Comparison of ENCODE assay signal across 9 cellular contexts in genomic region chr5:97142521-97143254, GRCh38. TPM values are rescaled to one million over a fixed set of nuclear protein-coding genes. Genes with fewer than 3 reads are reported as not detected.
A peak's percentile ranks its signal among the peaks of the same experiment; 100 is the strongest.
DNase-seq lines count a peak whose midpoint lies in the region; FAIRE-seq and TF ChIP-seq lines count a peak whose summit lies in the region.
"Had no signal": no experiment of that assay in that cellular context is flagged by ENCODE, and none has a peak within 500 bp of the region (broad histone marks: within the 10 kb centered on the region; RNA-seq: fewer than 3 reads in every experiment).

LIX1 (minus strand) TSS chr5:97142611; CDS start chr5:97142576, 35 bp downstream.

- H3K36me3 ChIP-seq in breast epithelium (no peaks in the 10 kb centered on the region), GM23248 (ENCODE audit: low read depth) (no peaks in the 10 kb centered on the region), SJCRH30 (no peaks in the 10 kb centered on the region), H1 (ENCODE audit: control insufficient read depth in 2 of 4, insufficient read depth in 4 of 4, low read length in 3 of 4) (no peaks in the 10 kb centered on the region), mesenchymal stem cell (ENCODE audit: control insufficient read depth in 1 of 2, insufficient read depth in 2 of 2, low read depth in 1 of 2, low read length in 2 of 2) (no peaks in the 10 kb centered on the region)

- no peak within 1 kb of the TSS for H3K4me3 ChIP-seq in breast epithelium
- H3K4me3 ChIP-seq in GM23248: no peak within 1 kb of the TSS
- H3K4me3 ChIP-seq in SJCRH30: no peak within 1 kb of the TSS
- peak within 1 kb of the TSS in 1 of 4 experiments; percentile 12; a peak in 3 of 8 replicates for H3K4me3 ChIP-seq in H1 (ENCODE audit: extremely low read depth in 1 of 4, insufficient read depth in 2 of 4, low read depth in 3 of 4, low read length in 4 of 4)
- H3K4me3 ChIP-seq in mesenchymal stem cell (ENCODE audit: insufficient read depth in 1 of 2, low read depth in 1 of 2, low read length in 2 of 2): no peak within 1 kb of the TSS

- H2BK20ac ChIP-seq in H1 (ENCODE audit: low read length): 0 out of 2 replicates have a peak within 1 kb of the TSS, but pooled peaks have one; percentile 13

- H2AFZ ChIP-seq in GM23248 (no peak within 1 kb of the TSS), H1 (ENCODE audit: low read length) (peak within 1 kb of the TSS; percentile 9; the same call in 1 of the 2 replicates), mesenchymal stem cell (ENCODE audit: low read depth, low read length) (no peak within 1 kb of the TSS)

- H4K91ac ChIP-seq in H1 (replicated peaks; ENCODE audit: insufficient read length, low read length): no peak within 1 kb of the TSS
- no peak within 1 kb of the TSS for H4K91ac ChIP-seq in mesenchymal stem cell (ENCODE audit: low read length)

- H4K5ac ChIP-seq in H1 (ENCODE audit: insufficient read length, low read depth, low read length): no peak within 1 kb of the TSS

- H2BK15ac ChIP-seq in H1 (ENCODE audit: low read length) (no peak within 1 kb of the TSS), mesenchymal stem cell (ENCODE audit: low read depth, poor library complexity, severe bottlenecking) (no peak within 1 kb of the TSS)

- H3K9ac ChIP-seq in GM23248: no peak within 1 kb of the TSS
- no peak within 1 kb of the TSS for H3K9ac ChIP-seq in H1 (replicated peaks in 1 of 4; ENCODE audit: extremely low read depth in 1 of 4, low read depth in 3 of 4, low read length in 3 of 4)
- H3K9ac ChIP-seq in mesenchymal stem cell (ENCODE audit: low read length): no peak within 1 kb of the TSS

- H3K27ac Mint-ChIP-seq in MCF 10A (ENCODE audit: low read depth, unreplicated experiment): no peak within 1 kb of the TSS
- H3K27ac Mint-ChIP-seq: immature natural killer cell had no signal

- in situ Hi-C loops in GM23248 (cut with MboI): loop anchor here (25.0 kb wide), 1 partner anchor 530 kb away; no protein-coding TSS in a partner anchor

- peak; percentile 69 for FAIRE-seq in H1 (lab: Jason Lieb, UNC)

- H3K79me2 ChIP-seq in GM23248 (ENCODE audit: insufficient read depth) (no peaks in the 10 kb centered on the region), H1 (ENCODE audit: control insufficient read depth in 1 of 2, insufficient read depth in 2 of 2, low read length in 2 of 2) (no peaks in the 10 kb centered on the region)

- no peaks in the 10 kb centered on the region for H3K9me3 Mint-ChIP-seq in MCF 10A (ENCODE audit: unreplicated experiment)
- H3K9me3 Mint-ChIP-seq: immature natural killer cell had no signal

- no peaks in the 10 kb centered on the region for H3K23me2 ChIP-seq in H1 (ENCODE audit: low read depth, low read length)

- 40 to 46% methylated on average over 6 of the region's 6 CpGs for WGBS in GM23248 (ENCODE audit: low coverage in 1 of 2, low lambda C conversion rate in 2 of 2, missing lambda C conversion rate in 2 of 2), 2 experiments
- 46% methylated on average over 6 of the region's 6 CpGs; no CpG with 5 or more reads in 1 of the 2 experiments for WGBS in H1 (ENCODE audit: extremely low coverage in 1 of 2, insufficient coverage in 1 of 2, insufficient read length in 1 of 2, insufficient replicate concordance in 2 of 2, low coverage in 1 of 2, low lambda C conversion rate in 2 of 2, missing lambda C conversion rate in 1 of 2), 2 experiments
- WGBS in mesenchymal stem cell: 5% methylated on average over 3 of the region's 6 CpGs

- H4K8ac ChIP-seq in H1 (ENCODE audit: extremely low read depth, insufficient read depth, low read length) (no peak within 1 kb of the TSS), mesenchymal stem cell (ENCODE audit: low read length) (no peak within 1 kb of the TSS)

- H3K18ac ChIP-seq in H1 (ENCODE audit: extremely low read depth, low read length) (no peak within 1 kb of the TSS; the same call in 1 of the 2 replicates), mesenchymal stem cell (ENCODE audit: low read depth in 1 of 2, low read length in 2 of 2) (no peak within 1 kb of the TSS)

- H3K27ac ChIP-seq in breast epithelium: no peak within 1 kb of the TSS
- H3K27ac ChIP-seq in GM23248: no peak within 1 kb of the TSS
- no peak within 1 kb of the TSS for H3K27ac ChIP-seq in SJCRH30
- H3K27ac ChIP-seq in H1 (ENCODE audit: low read depth, low read length): no peak within 1 kb of the TSS
- H3K27ac ChIP-seq in mesenchymal stem cell (ENCODE audit: low read length, poor library complexity, severe bottlenecking): no peak within 1 kb of the TSS

- H3K14ac ChIP-seq in H1 (ENCODE audit: insufficient read length) (no peak within 1 kb of the TSS), mesenchymal stem cell (ENCODE audit: low read length in 2 of 2) (no peak within 1 kb of the TSS)

- H3K4me3 Mint-ChIP-seq in MCF 10A (ENCODE audit: unreplicated experiment): no peak within 1 kb of the TSS
- H3K4me3 Mint-ChIP-seq: immature natural killer cell had no signal

- H3K4me1 Mint-ChIP-seq in MCF 10A (ENCODE audit: insufficient read depth, unreplicated experiment): no peaks in the 10 kb centered on the region
- H3K4me1 Mint-ChIP-seq: immature natural killer cell had no signal

- H3K27me3 ChIP-seq in breast epithelium: no peaks in the 10 kb centered on the region
- peaks cover 31% of the 10 kb centered on the region for H3K27me3 ChIP-seq in GM23248 (replicated peaks; ENCODE audit: insufficient read depth)
- no peaks in the 10 kb centered on the region for H3K27me3 ChIP-seq in SJCRH30
- H3K27me3 ChIP-seq in H1 (replicated peaks in 1 of 4; ENCODE audit: control insufficient read depth in 3 of 4, extremely low read depth in 1 of 4, insufficient read depth in 3 of 4, low read length in 3 of 4): no peaks in the 10 kb centered on the region
- H3K27me3 ChIP-seq in mesenchymal stem cell (ENCODE audit: control insufficient read depth in 1 of 2, insufficient read depth in 1 of 2, low read length in 2 of 2): peaks cover 0 to 12% of the 10 kb centered on the region in 2 experiments

- H3K79me1 ChIP-seq in H1 (ENCODE audit: low read depth, low read length): no peaks in the 10 kb centered on the region
- no peaks in the 10 kb centered on the region for H3K79me1 ChIP-seq in mesenchymal stem cell (replicated peaks; ENCODE audit: low read length, poor library complexity, severe bottlenecking)

- no TSS peak for BruUV-seq in MCF 10A (replicated peaks; lab: Mats Ljungman, UMichigan)

- DNase-seq in MCF 10A (ENCODE audit: unreplicated experiment) (peak; percentile 55), breast epithelium (ENCODE audit: low spot score in 2 of 2) (no peak), GM23248 (peak; percentile 65), Kasumi-1 (lab: John Stamatoyannopoulos, UW) (peak; percentile 72 to 75), SJCRH30 (peak; percentile 60 to 81), H1 (ENCODE audit: low read depth in 1 of 2, low spot score in 2 of 2) (peak in 1 of 2 experiments; percentile 62), mesenchymal stem cell (peak; percentile 57), T-helper 9 cell (no peak)

- H3K4ac ChIP-seq in H1 (replicated peaks; ENCODE audit: insufficient read length, low read depth, low read length): no peak within 1 kb of the TSS
- H3K4ac ChIP-seq in mesenchymal stem cell (ENCODE audit: low read depth in 1 of 2, low read length in 2 of 2): no peak within 1 kb of the TSS

- H3K27me3 Mint-ChIP-seq in MCF 10A (ENCODE audit: insufficient read depth, unreplicated experiment): peaks cover 37% of the 10 kb centered on the region

- H3K56ac ChIP-seq in H1 (replicated peaks; ENCODE audit: insufficient read length, low read depth, low read length): no peak within 1 kb of the TSS

- no peak within 1 kb of the TSS for H2BK120ac ChIP-seq in H1 (replicated peaks; ENCODE audit: low read depth, low read length)
- no peak within 1 kb of the TSS for H2BK120ac ChIP-seq in mesenchymal stem cell (ENCODE audit: low read depth, low read length)

- no peaks in the 10 kb centered on the region for H3K9me3 ChIP-seq in breast epithelium
- no peaks in the 10 kb centered on the region for H3K9me3 ChIP-seq in GM23248 (ENCODE audit: low read depth)
- no peaks in the 10 kb centered on the region for H3K9me3 ChIP-seq in SJCRH30 (replicated peaks)
- no peaks in the 10 kb centered on the region for H3K9me3 ChIP-seq in H1 (ENCODE audit: insufficient read depth in 2 of 2, low read depth in 1 of 2, low read length in 1 of 2)
- no peaks in the 10 kb centered on the region for H3K9me3 ChIP-seq in mesenchymal stem cell (ENCODE audit: control insufficient read depth, low read length)

- CTCF ChIA-PET in MCF 10A (lab: Yijun Ruan, JAX): interaction anchor here (0.5 to 4.3 kb wide), 35 partner anchors 10 to 528 kb away, joined by 3 to 31 read pairs (median 4); no protein-coding TSS in a partner anchor
- CTCF ChIA-PET in H1 (lab: Charles Lee; ENCODE audit: partially characterized antibody): interaction anchor here (0.7 to 9.4 kb wide), 41 partner anchors 8 to 442 kb away, joined by 3 to 160 read pairs (median 4); no protein-coding TSS in a partner anchor

- no peak for TF ChIP-seq POLR2A in breast epithelium (IDR thresholded peaks at IDR 0.05)
- TF ChIP-seq POLR2A in H1 (IDR thresholded peaks at IDR 0.05; ENCODE audit: control extremely low read depth in 1 of 2, low read depth in 2 of 2, low read length in 2 of 2): no peak

- H3K9me2 ChIP-seq in GM23248 (ENCODE audit: insufficient read depth): no peaks in the 10 kb centered on the region

- no peaks in the 10 kb centered on the region for H4K20me1 ChIP-seq in GM23248 (ENCODE audit: insufficient read depth)
- no peaks in the 10 kb centered on the region for H4K20me1 ChIP-seq in H1 (replicated peaks in 1 of 2; ENCODE audit: control insufficient read depth in 1 of 2, insufficient read depth in 2 of 2, low read length in 2 of 2)

- no peak for TF ChIP-seq EP300 in H1 (IDR thresholded peaks at IDR 0.05; ENCODE audit: borderline replicate concordance in 1 of 2, low read depth in 2 of 2, low read length in 2 of 2)

- intact Hi-C loops in MCF 10A (cut with micrococcal nuclease) (loop anchor here (1.0 kb wide), 2 partner anchors 145 to 273 kb away; no protein-coding TSS in a partner anchor), breast epithelium (cut with DNase I; ENCODE audit: low total_unique reads) (no loop called here)

- H2BK5ac ChIP-seq in H1 (ENCODE audit: low read depth, low read length) (no peak within 1 kb of the TSS), mesenchymal stem cell (ENCODE audit: low read depth, low read length, poor library complexity, severe bottlenecking) (peak within 1 kb of the TSS; percentile 10)

- POLR2A ChIA-PET in MCF 10A (lab: Yijun Ruan, JAX): interaction anchor here (0.6 to 0.8 kb wide), 5 partner anchors 8 to 362 kb away, joined by 3 to 4 read pairs (median 3); no protein-coding TSS in a partner anchor
- POLR2A ChIA-PET in H1 (lab: Charles Lee; ENCODE audit: partially characterized antibody): no interaction called here

- H2AK5ac ChIP-seq in H1 (ENCODE audit: low read depth, low read length): no peak within 1 kb of the TSS
- H2AK5ac ChIP-seq in mesenchymal stem cell (ENCODE audit: low read length, severe bottlenecking): no peak within 1 kb of the TSS

- H3K36me3 Mint-ChIP-seq in MCF 10A (ENCODE audit: insufficient read depth, unreplicated experiment): no peaks in the 10 kb centered on the region
- H3K36me3 Mint-ChIP-seq: immature natural killer cell had no signal

- TF ChIP-seq CTCF in MCF 10A (IDR thresholded peaks at IDR 0.05; ENCODE audit: unreplicated experiment) (peak; percentile 52), breast epithelium (IDR thresholded peaks at IDR 0.05) (peak in 1 of 3 donors; percentile 33), H1 (IDR thresholded peaks at IDR 0.05; ENCODE audit: control extremely low read depth in 1 of 3, insufficient read depth in 1 of 3, low read depth in 1 of 3, low read length in 3 of 3) (peak; percentile 23 to 76 (median 70))

- H3K4me2 ChIP-seq in GM23248 (ENCODE audit: unreplicated experiment) (no peak within 1 kb of the TSS), H1 (ENCODE audit: insufficient read depth in 1 of 2, low read depth in 2 of 2, low read length in 2 of 2) (peak within 1 kb of the TSS in 1 of 2 experiments; percentile 26; a peak in 2 of 4 replicates), mesenchymal stem cell (ENCODE audit: low read length, poor library complexity, severe bottlenecking) (peak within 1 kb of the TSS; percentile 27)

- H2BK12ac ChIP-seq in H1 (ENCODE audit: low read depth, low read length) (no peak within 1 kb of the TSS), mesenchymal stem cell (ENCODE audit: low read length in 2 of 2) (no peak within 1 kb of the TSS)

- H3K23ac ChIP-seq in H1 (ENCODE audit: insufficient read length) (no peak within 1 kb of the TSS), mesenchymal stem cell (ENCODE audit: low read length in 2 of 2) (no peak within 1 kb of the TSS)

- H3F3A ChIP-seq in GM23248 (ENCODE audit: insufficient read depth): no peaks in the 10 kb centered on the region

- H3K4me1 ChIP-seq in breast epithelium: no peaks in the 10 kb centered on the region
- H3K4me1 ChIP-seq in GM23248 (ENCODE audit: insufficient read depth): no peaks in the 10 kb centered on the region
- peaks cover 12% of the 10 kb centered on the region for H3K4me1 ChIP-seq in SJCRH30
- H3K4me1 ChIP-seq in H1 (replicated peaks in 1 of 4; ENCODE audit: control insufficient read depth in 3 of 4, insufficient read depth in 4 of 4, low read length in 3 of 4): peaks cover 0 to 6% (median 2%) of the 10 kb centered on the region in 4 experiments; a peak in 4 of 7 replicates
- H3K4me1 ChIP-seq in mesenchymal stem cell (ENCODE audit: control insufficient read depth, insufficient read depth, low read depth, low read length): no peaks in the 10 kb centered on the region

- TF ChIP-seq RAD21 in H1 (IDR thresholded peaks at IDR 0.05 in 1 of 2, conservative IDR thresholded peaks at IDR 0.05 in 1 of 2; ENCODE audit: low read depth in 2 of 2, low read length in 2 of 2): peak; percentile 91 to 93

RNA-seq across cellular contexts. Expression of gene LIX1, which starts in this region (rescaled TPM):
- not detected in 2 replicates for total RNA-seq in MCF 10A (2022)
- total RNA-seq in breast epithelium: under 1 TPM in 1 of 3 donors, not detected in 2; 0.15 TPM
- total RNA-seq in GM23248 (2014; rRNA removed; shearing (Covaris generic)): not detected in 2 replicates
- 0.05 TPM in 1 of 2 replicates, not detected in the other for polyA plus RNA-seq in GM23248 (2016; fragmentation: Nextera tagmentation; extraction: Ambion mirVana)
- total RNA-seq in SJCRH30 (2014; rRNA removed; shearing (Covaris generic)): 0.04 and 0.15 TPM in 2 replicates
- 0.26 and 0.33 TPM in 2 replicates for total RNA-seq in H1 (2021; fragmentation: NEBNext Ultra II Directional; extraction: Animal tissue kit (Norgen Biotek cat#: 25700))
- polyA plus RNA-seq in H1 (2011; rRNA removed): 0.39 and 0.45 TPM in 2 replicates
- polyA plus RNA-seq in H1 (2011; cell fraction: cytosol; rRNA removed): 0.66 TPM
- 0.37 TPM for polyA plus RNA-seq in H1 (2011; cell fraction: nucleus; rRNA removed)
- 0.39 to 1.1 TPM (median 0.57 TPM) in 4 replicates for polyA plus RNA-seq in H1 (2012, experiment 1 of 2)
- 0.21 TPM for polyA plus RNA-seq in H1 (2012, experiment 2 of 2)
- polyA plus RNA-seq in H1 (2013, experiment 1 of 2): 0.10 TPM
- polyA plus RNA-seq in H1 (2013, experiment 2 of 2): 0.09 TPM
- polyA minus RNA-seq in H1 (2011; rRNA and poly(A)+ RNA removed): 1.3 and 1.4 TPM in 2 replicates
- 0.73 TPM for polyA minus RNA-seq in H1 (2011; cell fraction: cytosol; rRNA and poly(A)+ RNA removed)
- polyA minus RNA-seq in H1 (2011; cell fraction: nucleus; rRNA and poly(A)+ RNA removed): 0.50 TPM
- not detected for polyA plus RNA-seq in mesenchymal stem cell (2013, experiment 1 of 2)
- not detected for polyA plus RNA-seq in mesenchymal stem cell (2013, experiment 2 of 2)
- polyA plus RNA-seq: immature natural killer cell had no signal

Comparison
In these comparisons a context has a peak if more than half of its experiments do, and no peak if none do; other contexts are left out.
1. Peak in DNase-seq in MCF 10A; RNA of the gene not detected or under 1 TPM.
2. Peak in DNase-seq in GM23248; RNA of the gene not detected or under 1 TPM.
3. Peak in DNase-seq in SJCRH30; RNA of the gene not detected or under 1 TPM.
4. DNase-seq: peak in Kasumi-1 (2 of 2) and mesenchymal stem cell (single experiment); none in breast epithelium (0 of 2) and T-helper 9 cell (single experiment).